Comparison of ENCODE assay signal across 8 cellular contexts in genomic region chr17:77449908-77450741, GRCh38.
DNase-seq lines count a peak whose midpoint lies in the region; ATAC-seq and TF ChIP-seq lines count a peak whose summit lies in the region.

No MANE protein-coding gene starts in this region.

- no peaks in the 10 kb centered on the region for H3K27me3 Mint-ChIP-seq in T-helper 1 cell treated with Interleukin-12 subunit alpha and Interleukin-12 subunit beta and Interleukin-4 antibody, amounts not matched to agents 30 μg/mL and 1 μg/mL, for 36 hours (ENCODE audit: low read depth)
- H3K27me3 Mint-ChIP-seq in endothelial cell (ENCODE audit: unreplicated experiment) = peaks cover 27% of the 10 kb centered on the region

- peak overlapping the region; percentile 100 for H3K4me3 Mint-ChIP-seq in T-helper 1 cell treated with Interleukin-12 subunit alpha and Interleukin-12 subunit beta and Interleukin-4 antibody, amounts not matched to agents 30 μg/mL and 1 μg/mL, for 36 hours
- peak overlapping the region; percentile 94 for H3K4me3 Mint-ChIP-seq in endothelial cell (ENCODE audit: unreplicated experiment)

- no peak for ATAC-seq in HG03280 (IDR thresholded peaks at IDR 0.05; ENCODE audit: unreplicated experiment)

- peaks cover 72% of the 10 kb centered on the region for H3K4me1 ChIP-seq in stomach smooth muscle (ENCODE audit: control insufficient read depth, insufficient read depth, low read length)

- H3K4me3 ChIP-seq in stomach smooth muscle (ENCODE audit: low read length in 2 of 2) = peak overlapping the region; percentile 79 to 85

- no peak for DNase-seq in T-helper 1 cell
- DNase-seq in activated CD4-positive, alpha-beta T cell treated with anti-CD3 and anti-CD28 coated beads, Interleukin-2, amount 50 U/mL, for 4 hours = peak; percentile 66 to 69
- no peak for DNase-seq in endothelial cell (ENCODE audit: low spot score)
- DNase-seq in mucosa of gallbladder (ENCODE audit: low spot score) = peak; percentile 71
- DNase-seq in germinal center (ENCODE audit: low spot score) = no peak

- H3K4me1 Mint-ChIP-seq in T-helper 1 cell treated with Interleukin-12 subunit alpha and Interleukin-12 subunit beta and Interleukin-4 antibody, amounts not matched to agents 30 μg/mL and 1 μg/mL, for 36 hours (ENCODE audit: low read depth) = peaks cover 64% of the 10 kb centered on the region
- H3K4me1 Mint-ChIP-seq in endothelial cell (ENCODE audit: unreplicated experiment) = peaks cover 80% of the 10 kb centered on the region

- H3K36me3 ChIP-seq in stomach smooth muscle (ENCODE audit: control insufficient read depth in 2 of 2, insufficient read depth in 2 of 2, low read length in 2 of 2) = peaks cover 0 to 4% of the 10 kb centered on the region in 2 donors

- no peaks in the 10 kb centered on the region for H3K27me3 ChIP-seq in stomach smooth muscle (ENCODE audit: control insufficient read depth in 1 of 2, insufficient read depth in 2 of 2, low read length in 2 of 2)

- peak overlapping the region; percentile 74 to 95 for H3K9ac ChIP-seq in stomach smooth muscle (ENCODE audit: low read length in 2 of 2)

- H3K9me3 ChIP-seq in stomach smooth muscle (ENCODE audit: control insufficient read depth in 2 of 2, low read length in 2 of 2) = no peaks in the 10 kb centered on the region

- H3K27ac ChIP-seq in stomach smooth muscle (ENCODE audit: low read length) = peak overlapping the region; percentile 89

- peak overlapping the region; percentile 73 for H3K27ac Mint-ChIP-seq in T-helper 1 cell treated with Interleukin-12 subunit alpha and Interleukin-12 subunit beta and Interleukin-4 antibody, amounts not matched to agents 30 μg/mL and 1 μg/mL, for 36 hours
- peak overlapping the region; percentile 70 for H3K27ac Mint-ChIP-seq in endothelial cell (ENCODE audit: unreplicated experiment)

- no peak for TF ChIP-seq CTCF in endothelial cell (IDR thresholded peaks at IDR 0.05; ENCODE audit: unreplicated experiment)

- peaks cover 43% of the 10 kb centered on the region for H3K36me3 Mint-ChIP-seq in T-helper 1 cell treated with Interleukin-12 subunit alpha and Interleukin-12 subunit beta and Interleukin-4 antibody, amounts not matched to agents 30 μg/mL and 1 μg/mL, for 36 hours (ENCODE audit: low read depth)
- peaks cover 6% of the 10 kb centered on the region for H3K36me3 Mint-ChIP-seq in endothelial cell (ENCODE audit: low read depth, unreplicated experiment)

- H3K9me3 Mint-ChIP-seq in T-helper 1 cell treated with Interleukin-12 subunit alpha and Interleukin-12 subunit beta and Interleukin-4 antibody, amounts not matched to agents 30 μg/mL and 1 μg/mL, for 36 hours = no peaks in the 10 kb centered on the region
- H3K9me3 Mint-ChIP-seq in endothelial cell (ENCODE audit: unreplicated experiment) = no peaks in the 10 kb centered on the region

Comparison
In these comparisons a context has a peak if more than half of its experiments do, and no peak if none do; other contexts are left out.
1. DNase-seq: peak in activated CD4-positive, alpha-beta T cell treated with anti-CD3 and anti-CD28 coated beads, Interleukin-2, amount 50 U/mL, for 4 hours (2 of 2) and mucosa of gallbladder (single experiment); none in T-helper 1 cell (0 of 5), endothelial cell (single experiment) and germinal center (single experiment).